Comparison of ENCODE assay signal across 22 cellular contexts in genomic region chr6:53011993-53012392, GRCh38. TPM values are rescaled to one million over a fixed set of nuclear protein-coding genes. Genes with fewer than 3 reads are reported as not detected.
DNase-seq lines count a peak whose midpoint lies in the region; ATAC-seq and TF ChIP-seq lines count a peak whose summit lies in the region.
"Had no signal": no experiment of that assay in that cellular context is flagged by ENCODE, and none has a peak within 500 bp of the region (broad histone marks: within the 10 kb centered on the region; RNA-seq: fewer than 3 reads in every experiment).

No MANE protein-coding gene starts in this region.

- H3K27me3 ChIP-seq in breast epithelium (no peaks in the 10 kb centered on the region), suprapubic skin (no peaks in the 10 kb centered on the region)
- H3K27me3 ChIP-seq: colonic mucosa had no signal

- CTCF ChIA-PET in MCF 10A (lab: Yijun Ruan, JAX), result interaction anchor here (0.6 kb wide), 1 partner anchor 24 kb away, joined by 3 read pairs; no protein-coding TSS in a partner anchor

- H3K4me1 Mint-ChIP-seq in MCF 10A (ENCODE audit: insufficient read depth, unreplicated experiment), result peaks cover 6% of the 10 kb centered on the region
- H3K4me1 Mint-ChIP-seq: activated naive CD4-positive, alpha-beta T cell treated with anti-CD3 and anti-CD28 coated beads, Interleukin-2, amount 50 U/mL, for 24 hours; CD14-positive monocyte; stimulated activated memory B cell treated with anti-CD40 and anti-IgM and Interleukin-4, amounts not matched to agents 10 μg/mL and 1 μg/mL and 100 μg/mL, for 72 hours had no signal

- POLR2A ChIA-PET in MCF 10A (lab: Yijun Ruan, JAX), result interaction anchor here (0.9 kb wide), 1 partner anchor 9 kb away, joined by 3 read pairs; no protein-coding TSS in a partner anchor

- no TSS peak for BruUV-seq in MCF 10A (replicated peaks; lab: Mats Ljungman, UMichigan)

- no peak for TF ChIP-seq EP300 in suprapubic skin (IDR thresholded peaks at IDR 0.05)

- WGBS in suprapubic skin, result 62% methylated on average over 1 of the region's 1 CpG

- peaks cover 0 to 5% of the 10 kb centered on the region in 2 donors for H3K4me1 ChIP-seq in breast epithelium
- H3K4me1 ChIP-seq in suprapubic skin, result no peaks in the 10 kb centered on the region
- H3K4me1 ChIP-seq: colonic mucosa had no signal

- no peak overlapping the region for H3K4me3 Mint-ChIP-seq in MCF 10A (ENCODE audit: unreplicated experiment)
- H3K4me3 Mint-ChIP-seq: activated naive CD4-positive, alpha-beta T cell treated with anti-CD3 and anti-CD28 coated beads, Interleukin-2, amount 50 U/mL, for 24 hours; activated T-helper 1 cell treated with anti-CD3 and anti-CD28 coated beads, Interleukin-12 subunit alpha, Interleukin-12 subunit beta, Interleukin-2, Interleukin-4 antibody, amounts not matched to agents 30 ng/mL and 10 ng/mL and 1 ng/mL, durations not matched to agents 14 hours and 24 hours and 36 hours; CD14-positive monocyte; endodermal cell; nephron; stimulated activated memory B cell treated with anti-CD40 and anti-IgM and Interleukin-4, amounts not matched to agents 10 μg/mL and 1 μg/mL and 100 μg/mL, for 72 hours had no signal

- H3K27ac Mint-ChIP-seq in MCF 10A (ENCODE audit: low read depth, unreplicated experiment), result no peak overlapping the region
- H3K27ac Mint-ChIP-seq: activated naive CD4-positive, alpha-beta T cell treated with anti-CD3 and anti-CD28 coated beads, Interleukin-2, amount 50 U/mL, for 24 hours; activated T-helper 1 cell treated with anti-CD3 and anti-CD28 coated beads, Interleukin-12 subunit alpha, Interleukin-12 subunit beta, Interleukin-2, Interleukin-4 antibody, amounts not matched to agents 30 ng/mL and 10 ng/mL and 1 ng/mL, durations not matched to agents 14 hours and 24 hours and 36 hours; CD14-positive monocyte; endodermal cell; nephron; stimulated activated memory B cell treated with anti-CD40 and anti-IgM and Interleukin-4, amounts not matched to agents 10 μg/mL and 1 μg/mL and 100 μg/mL, for 72 hours had no signal

- peaks cover 7% of the 10 kb centered on the region for H3K36me3 ChIP-seq in breast epithelium
- peaks cover 88% of the 10 kb centered on the region for H3K36me3 ChIP-seq in suprapubic skin

- no peaks in the 10 kb centered on the region for H3K27me3 Mint-ChIP-seq in MCF 10A (ENCODE audit: insufficient read depth, unreplicated experiment)
- H3K27me3 Mint-ChIP-seq: activated naive CD4-positive, alpha-beta T cell treated with anti-CD3 and anti-CD28 coated beads, Interleukin-2, amount 50 U/mL, for 24 hours; stimulated activated memory B cell treated with anti-CD40 and anti-IgM and Interleukin-4, amounts not matched to agents 10 μg/mL and 1 μg/mL and 100 μg/mL, for 72 hours had no signal

- peaks cover 10% of the 10 kb centered on the region for H3K36me3 Mint-ChIP-seq in MCF 10A (ENCODE audit: insufficient read depth, unreplicated experiment)

- TF ChIP-seq POLR2A in breast epithelium (IDR thresholded peaks at IDR 0.05) (no peak), suprapubic skin (IDR thresholded peaks at IDR 0.05) (no peak)

- H3K9me3 ChIP-seq in breast epithelium, result no peaks in the 10 kb centered on the region
- H3K9me3 ChIP-seq in suprapubic skin, result no peaks in the 10 kb centered on the region
- H3K9me3 ChIP-seq: colonic mucosa had no signal

- no peak for TF ChIP-seq CTCF in breast epithelium (IDR thresholded peaks at IDR 0.05)
- TF ChIP-seq CTCF in MCF 10A (IDR thresholded peaks at IDR 0.05; ENCODE audit: unreplicated experiment), result no peak
- no peak for TF ChIP-seq CTCF in fibroblast of villous mesenchyme (IDR thresholded peaks at IDR 0.05; ENCODE audit: insufficient read depth, low read depth, low read length)
- no peak for TF ChIP-seq CTCF in suprapubic skin (IDR thresholded peaks at IDR 0.05)
- TF ChIP-seq CTCF in GM13976 (IDR thresholded peaks at IDR 0.05; ENCODE audit: borderline replicate concordance, control extremely low read depth, extremely low read depth, insufficient read depth, missing control alignments), result no peak

- no peak overlapping the region for H3K4me3 ChIP-seq in breast epithelium
- no peak overlapping the region for H3K4me3 ChIP-seq in fibroblast of villous mesenchyme (ENCODE audit: low read depth, low read length)
- no peak overlapping the region for H3K4me3 ChIP-seq in suprapubic skin
- H3K4me3 ChIP-seq: colonic mucosa had no signal

- no peaks in the 10 kb centered on the region for H3K9me3 Mint-ChIP-seq in MCF 10A (ENCODE audit: unreplicated experiment)
- H3K9me3 Mint-ChIP-seq: activated naive CD4-positive, alpha-beta T cell treated with anti-CD3 and anti-CD28 coated beads, Interleukin-2, amount 50 U/mL, for 24 hours; activated T-helper 1 cell treated with anti-CD3 and anti-CD28 coated beads, Interleukin-12 subunit alpha, Interleukin-12 subunit beta, Interleukin-2, Interleukin-4 antibody, amounts not matched to agents 30 ng/mL and 10 ng/mL and 1 ng/mL, durations not matched to agents 14 hours and 24 hours and 36 hours; CD14-positive monocyte; endodermal cell; nephron; stimulated activated memory B cell treated with anti-CD40 and anti-IgM and Interleukin-4, amounts not matched to agents 10 μg/mL and 1 μg/mL and 100 μg/mL, for 72 hours had no signal

- H3K27ac ChIP-seq in breast epithelium, result peak overlapping the region; percentile 0 to 75
- H3K27ac ChIP-seq in suprapubic skin, result peak overlapping the region; percentile 1
- H3K27ac ChIP-seq: colonic mucosa, RWPE1 had no signal

- ATAC-seq in HG02852 (IDR thresholded peaks at IDR 0.05; ENCODE audit: unreplicated experiment), result no peak
- ATAC-seq: stimulated activated memory B cell treated with anti-CD40 and anti-IgM and Interleukin-4, amounts not matched to agents 10 μg/mL and 1 μg/mL and 100 μg/mL, for 72 hours had no signal

- DNase-seq in breast epithelium (ENCODE audit: low spot score in 2 of 2) (no peak), MCF 10A (ENCODE audit: unreplicated experiment) (no peak), amniotic epithelial cell (ENCODE audit: low read depth) (peak; percentile 49), fibroblast of villous mesenchyme (ENCODE audit: low read depth) (peak; percentile 28), suprapubic skin (ENCODE audit: low spot score in 2 of 2) (no peak), GM13976 (ENCODE audit: low spot score) (no peak), T-helper 1 cell (no peak)
- DNase-seq: ACHN, colonic mucosa, endodermal cell, kidney glomerular epithelial cell, NCI-H1436 treated with DMSO at 0.1 percent for 48 hours, NCI-H446, posterior cingulate gyrus, T1000 had no signal

- intact Hi-C loops in breast epithelium (cut with DNase I; ENCODE audit: low total_unique reads), result no loop called here
- intact Hi-C loops in MCF 10A (cut with micrococcal nuclease), result no loop called here

- in situ Hi-C loops in GM13976 (cut with MboI; ENCODE audit: low sequenced_read_pairs, unreplicated experiment), result no loop called here

RNA-seq across cellular contexts. Expression of gene GSTA4, which starts 16.9 kb away (rescaled TPM):
- total RNA-seq in breast epithelium (10 to 100 TPM; 19.3 to 25.9 (median 20.6) TPM), MCF 10A (2022) (5.3 and 5.9 TPM in 2 replicates), fibroblast of villous mesenchyme (22.5 and 25.9 TPM in 2 replicates), suprapubic skin (100 to 1,000 TPM; 108 to 164 (median 132) TPM)

RNA-seq across cellular contexts. Expression of gene CILK1, which starts 49.6 kb away (rescaled TPM):
- 10 to 100 TPM; 15.1 to 27.7 (median 16.6) TPM for total RNA-seq in breast epithelium
- total RNA-seq in MCF 10A (2022), result 4.4 and 5.3 TPM in 2 replicates
- total RNA-seq in fibroblast of villous mesenchyme, result 10.3 and 12.5 TPM in 2 replicates
- total RNA-seq in suprapubic skin, result 10 to 100 TPM; 15.4 to 26.5 (median 19.8) TPM

RNA-seq across cellular contexts. Expression of gene FBXO9, which starts 53.2 kb away (rescaled TPM):
- total RNA-seq in breast epithelium (10 to 100 TPM; 58.9 to 88.5 (median 68.5) TPM), MCF 10A (2022) (54.4 and 63.6 TPM in 2 replicates), fibroblast of villous mesenchyme (47.0 and 55.3 TPM in 2 replicates), suprapubic skin (100 to 1,000 TPM in 1 of 4 donors, 10 to 100 TPM in 3; 35.2 to 113 (median 43.2) TPM)

Comparison
In these comparisons a context has a peak if more than half of its experiments do, and no peak if none do; other contexts are left out.
1. DNase-seq: peak in amniotic epithelial cell (single experiment) and fibroblast of villous mesenchyme (single experiment); none in breast epithelium (0 of 2), MCF 10A (single experiment), suprapubic skin (0 of 2), GM13976 (single experiment) and T-helper 1 cell (0 of 5).